ENCODE assay signal across 8 cellular contexts in the genomic region with DNA sequence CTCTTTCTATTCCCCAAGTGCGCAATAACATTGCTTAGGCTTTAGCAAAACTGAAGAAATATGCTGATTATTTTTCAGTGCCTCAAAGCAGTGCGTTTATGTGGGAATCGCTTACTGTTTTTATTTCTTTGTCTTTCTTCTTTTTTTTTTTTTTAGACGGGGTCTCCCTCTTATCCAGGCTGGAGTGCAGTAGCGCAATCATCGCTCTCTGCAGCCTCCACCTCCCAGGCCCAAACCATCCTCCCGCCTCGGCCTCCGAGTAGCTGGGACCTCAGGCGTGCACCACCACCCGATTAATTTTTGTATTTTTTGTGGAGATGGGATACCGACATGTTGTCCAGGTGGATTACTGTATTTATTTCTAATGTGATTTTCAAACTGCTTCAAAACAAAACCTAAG. TPM values are rescaled to one million over a fixed set of nuclear protein-coding genes. Genes with fewer than 3 reads are reported as not detected.
DNase-seq lines count a peak whose midpoint lies in the region; ATAC-seq and TF ChIP-seq lines count a peak whose summit lies in the region.

No MANE protein-coding gene starts in this region.

- peak overlapping the region; percentile 86 for H3K4me3 ChIP-seq in iPS-18c (ENCODE audit: insufficient read depth, low read depth, low read length)

- H3K9me3 ChIP-seq in iPS-18c (ENCODE audit: control insufficient read depth, insufficient read depth, low read length): peaks cover 2% of the 10 kb centered on the region

- peaks cover 26% of the 10 kb centered on the region for H3K4me1 Mint-ChIP-seq in activated CD4-positive, alpha-beta T cell treated with anti-CD3 and anti-CD28 coated beads, Interleukin-2, amount 10 ng/mL, durations not matched to agents 24 days and 14 days
- H3K4me1 Mint-ChIP-seq in activated CD8-positive, alpha-beta T cell treated with anti-CD3 and anti-CD28 coated beads, Interleukin-2, amount 10 ng/mL, durations not matched to agents 7 days and 5 days (ENCODE audit: low read depth): peaks cover 31% of the 10 kb centered on the region
- peaks cover 12% of the 10 kb centered on the region for H3K4me1 Mint-ChIP-seq in stimulated activated naive CD8-positive, alpha-beta T cell treated with anti-CD3 and anti-CD28 coated beads, Interleukin-15, amount 100 ng/mL, for 72 hours

- POLR2A ChIA-PET in activated CD8-positive, alpha-beta T cell treated with anti-CD3 and anti-CD28 coated beads, Interleukin-2, amount 10 ng/mL, durations not matched to agents 7 days and 5 days (lab: Charles Lee): interaction anchor here (0.8 to 4.4 kb wide), 10 partner anchors 9 to 101 kb away, joined by 3 to 37 read pairs (median 4); partner anchors contain the start of genes EIF3A and SFXN4
- POLR2A ChIA-PET in HEK293T (lab: Yijun Ruan, JAX): interaction anchor here (1.7 to 2.3 kb wide), 4 partner anchors 9 to 25 kb away, joined by 4 to 9 read pairs (median 8); partner anchors contain the start of gene EIF3A

- peaks cover 2% of the 10 kb centered on the region for H3K27me3 Mint-ChIP-seq in activated CD4-positive, alpha-beta T cell treated with anti-CD3 and anti-CD28 coated beads, Interleukin-2, amount 10 ng/mL, durations not matched to agents 24 days and 14 days
- peaks cover 2% of the 10 kb centered on the region for H3K27me3 Mint-ChIP-seq in activated CD8-positive, alpha-beta T cell treated with anti-CD3 and anti-CD28 coated beads, Interleukin-2, amount 10 ng/mL, durations not matched to agents 7 days and 5 days (ENCODE audit: low read depth)
- no peaks in the 10 kb centered on the region for H3K27me3 Mint-ChIP-seq in stimulated activated naive CD8-positive, alpha-beta T cell treated with anti-CD3 and anti-CD28 coated beads, Interleukin-15, amount 100 ng/mL, for 72 hours

- H3K4me3 Mint-ChIP-seq in activated CD4-positive, alpha-beta T cell treated with anti-CD3 and anti-CD28 coated beads, Interleukin-2, amount 10 ng/mL, durations not matched to agents 24 days and 14 days: peak overlapping the region; percentile 84
- H3K4me3 Mint-ChIP-seq in activated CD8-positive, alpha-beta T cell treated with anti-CD3 and anti-CD28 coated beads, Interleukin-2, amount 10 ng/mL, durations not matched to agents 7 days and 5 days: peak overlapping the region; percentile 78
- H3K4me3 Mint-ChIP-seq in stimulated activated naive CD8-positive, alpha-beta T cell treated with anti-CD3 and anti-CD28 coated beads, Interleukin-15, amount 100 ng/mL, for 72 hours: peak overlapping the region; percentile 72 to 87

- ATAC-seq in activated CD8-positive, alpha-beta T cell treated with anti-CD3 and anti-CD28 coated beads, Interleukin-2, amount 10 ng/mL, durations not matched to agents 7 days and 5 days: no peak
- no peak for ATAC-seq in stimulated activated naive CD8-positive, alpha-beta T cell treated with anti-CD3 and anti-CD28 coated beads, Interleukin-15, amount 100 ng/mL, for 72 hours

- peaks cover 15% of the 10 kb centered on the region for H3K36me3 Mint-ChIP-seq in activated CD4-positive, alpha-beta T cell treated with anti-CD3 and anti-CD28 coated beads, Interleukin-2, amount 10 ng/mL, durations not matched to agents 24 days and 14 days (ENCODE audit: low read depth)
- peaks cover 18% of the 10 kb centered on the region for H3K36me3 Mint-ChIP-seq in activated CD8-positive, alpha-beta T cell treated with anti-CD3 and anti-CD28 coated beads, Interleukin-2, amount 10 ng/mL, durations not matched to agents 7 days and 5 days (ENCODE audit: low read depth)

- H3K9me3 Mint-ChIP-seq in activated CD4-positive, alpha-beta T cell treated with anti-CD3 and anti-CD28 coated beads, Interleukin-2, amount 10 ng/mL, durations not matched to agents 24 days and 14 days: no peaks in the 10 kb centered on the region
- no peaks in the 10 kb centered on the region for H3K9me3 Mint-ChIP-seq in activated CD8-positive, alpha-beta T cell treated with anti-CD3 and anti-CD28 coated beads, Interleukin-2, amount 10 ng/mL, durations not matched to agents 7 days and 5 days (ENCODE audit: insufficient read depth)
- H3K9me3 Mint-ChIP-seq in stimulated activated naive CD8-positive, alpha-beta T cell treated with anti-CD3 and anti-CD28 coated beads, Interleukin-15, amount 100 ng/mL, for 72 hours: no peaks in the 10 kb centered on the region

- CTCF ChIA-PET in activated CD8-positive, alpha-beta T cell treated with anti-CD3 and anti-CD28 coated beads, Interleukin-2, amount 10 ng/mL, durations not matched to agents 7 days and 5 days (lab: Charles Lee): interaction anchor here (0.8 to 1.5 kb wide), 3 partner anchors 9 to 84 kb away, joined by 3 to 5 read pairs (median 3); no protein-coding TSS in a partner anchor
- CTCF ChIA-PET in HEK293T (lab: Yijun Ruan, JAX): no interaction called here

- intact Hi-C loops in activated CD4-positive, alpha-beta T cell treated with anti-CD3 and anti-CD28 coated beads, Interleukin-2, amount 10 ng/mL, durations not matched to agents 24 days and 14 days (cut with micrococcal nuclease): no loop called here

- no peak for DNase-seq in activated CD4-positive, alpha-beta T cell treated with anti-CD3 and anti-CD28 coated beads, Interleukin-2, amount 10 ng/mL, durations not matched to agents 24 days and 14 days
- DNase-seq in activated CD4-positive, alpha-beta T cell treated with anti-CD3 and anti-CD28 coated beads, Interleukin-2, amount 50 U/mL, for 1 hour: no peak
- DNase-seq in activated CD8-positive, alpha-beta T cell treated with anti-CD3 and anti-CD28 coated beads, Interleukin-2, amount 10 ng/mL, durations not matched to agents 7 days and 5 days: no peak
- no peak for DNase-seq in stimulated activated naive CD8-positive, alpha-beta T cell treated with anti-CD3 and anti-CD28 coated beads, Interleukin-15, amount 100 ng/mL, for 72 hours
- DNase-seq in pons (ENCODE audit: low spot score) (no peak), HEK293T (ENCODE audit: extremely low spot score) (no peak), hippocampal formation (lab: John Stamatoyannopoulos, UW) (no peak)

- H3K27ac Mint-ChIP-seq in activated CD4-positive, alpha-beta T cell treated with anti-CD3 and anti-CD28 coated beads, Interleukin-2, amount 10 ng/mL, durations not matched to agents 24 days and 14 days: peak overlapping the region; percentile 69
- no peak overlapping the region for H3K27ac Mint-ChIP-seq in activated CD8-positive, alpha-beta T cell treated with anti-CD3 and anti-CD28 coated beads, Interleukin-2, amount 10 ng/mL, durations not matched to agents 7 days and 5 days
- peak overlapping the region in 1 of 2 donors; percentile 40 for H3K27ac Mint-ChIP-seq in stimulated activated naive CD8-positive, alpha-beta T cell treated with anti-CD3 and anti-CD28 coated beads, Interleukin-15, amount 100 ng/mL, for 72 hours

TF ChIP-seq in HEK293T, 16 proteins besides CTCF, POLR2A, EP300 and RAD21:
- no peak for TF ChIP-seq HDGF (IDR thresholded peaks at IDR 0.05; ENCODE audit: borderline replicate concordance)

RNA-seq across cellular contexts. Expression of gene DENND10, which starts 1.2 kb away (rescaled TPM):
- 18.6 and 23.2 TPM in 2 replicates for total RNA-seq in activated CD4-positive, alpha-beta T cell treated with anti-CD3 and anti-CD28 coated beads, Interleukin-2, amount 10 ng/mL, durations not matched to agents 24 days and 14 days
- total RNA-seq in activated CD8-positive, alpha-beta T cell treated with anti-CD3 and anti-CD28 coated beads, Interleukin-2, amount 10 ng/mL, durations not matched to agents 7 days and 5 days: 10 to 100 TPM; 39.9 to 41.3 TPM

RNA-seq across cellular contexts. Expression of gene EIF3A, which starts 24.5 kb away (rescaled TPM):
- 179 and 183 TPM in 2 replicates for total RNA-seq in activated CD4-positive, alpha-beta T cell treated with anti-CD3 and anti-CD28 coated beads, Interleukin-2, amount 10 ng/mL, durations not matched to agents 24 days and 14 days
- 100 to 1,000 TPM; 126 to 127 TPM for total RNA-seq in activated CD8-positive, alpha-beta T cell treated with anti-CD3 and anti-CD28 coated beads, Interleukin-2, amount 10 ng/mL, durations not matched to agents 7 days and 5 days
